17 cellular contexts compared by ENCODE assay signal in the genomic region with DNA sequence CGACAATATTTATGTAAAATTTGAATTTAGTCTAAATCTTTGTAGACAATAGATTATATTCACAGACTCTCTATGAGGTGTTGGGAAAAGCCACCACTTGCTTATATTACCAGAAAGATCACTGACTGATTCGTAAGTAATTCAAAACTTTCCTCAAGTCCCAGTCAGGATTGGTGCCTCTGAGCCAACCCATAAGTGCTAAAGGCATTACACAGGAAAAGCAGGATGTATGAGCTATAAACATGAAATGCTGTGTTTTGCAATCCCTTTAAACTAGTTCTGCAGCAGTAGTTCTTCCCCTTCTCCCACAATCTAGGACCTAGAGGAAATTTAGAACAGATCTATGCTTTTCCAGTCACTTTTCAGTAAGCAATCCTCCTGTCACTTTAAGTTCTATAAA. TPM values are rescaled to one million over a fixed set of nuclear protein-coding genes. Genes with fewer than 3 reads are reported as not detected.
A peak's percentile ranks its signal among the peaks of the same experiment; 100 is the strongest.
DNase-seq lines count a peak whose midpoint lies in the region; ATAC-seq and TF ChIP-seq lines count a peak whose summit lies in the region.
"Had no signal": no experiment of that assay in that cellular context is flagged by ENCODE, and none has a peak within 500 bp of the region (broad histone marks: within the 10 kb centered on the region; RNA-seq: fewer than 3 reads in every experiment).

No MANE protein-coding gene starts in this region.

- no peaks in the 10 kb centered on the region for H3K9me3 Mint-ChIP-seq in natural killer cell
- H3K9me3 Mint-ChIP-seq: activated naive CD8-positive, alpha-beta T cell treated with anti-CD3 and anti-CD28 coated beads, Interleukin-2, amount 10 ng/mL, durations not matched to agents 7 days and 5 days; central memory CD8-positive, alpha-beta T cell; naive thymus-derived CD4-positive, alpha-beta T cell had no signal

- TF ChIP-seq CTCF in choroid plexus epithelial cell (conservative IDR thresholded peaks at IDR 0.05; ENCODE audit: low read depth, low read length) (no peak), natural killer cell (IDR thresholded peaks at IDR 0.05) (no peak)

- H3K4me1 Mint-ChIP-seq in natural killer cell: no peaks in the 10 kb centered on the region
- H3K4me1 Mint-ChIP-seq: activated CD8-positive, alpha-beta memory T cell treated with anti-CD3 and anti-CD28 coated beads, Interleukin-2, amount 10 ng/mL, durations not matched to agents 7 days and 5 days had no signal

- H3K27me3 Mint-ChIP-seq in natural killer cell (ENCODE audit: low read depth in 2 of 2): no peaks in the 10 kb centered on the region
- H3K27me3 Mint-ChIP-seq: activated CD8-positive, alpha-beta memory T cell treated with anti-CD3 and anti-CD28 coated beads, Interleukin-2, amount 10 ng/mL, durations not matched to agents 7 days and 5 days; activated naive CD8-positive, alpha-beta T cell treated with anti-CD3 and anti-CD28 coated beads, Interleukin-2, amount 10 ng/mL, durations not matched to agents 7 days and 5 days; central memory CD8-positive, alpha-beta T cell; naive thymus-derived CD4-positive, alpha-beta T cell had no signal

- H3K36me3 Mint-ChIP-seq in natural killer cell: no peaks in the 10 kb centered on the region

- H3K4me3 Mint-ChIP-seq in natural killer cell: no peak overlapping the region
- H3K4me3 Mint-ChIP-seq: activated CD8-positive, alpha-beta memory T cell treated with anti-CD3 and anti-CD28 coated beads, Interleukin-2, amount 10 ng/mL, durations not matched to agents 7 days and 5 days; activated naive CD8-positive, alpha-beta T cell treated with anti-CD3 and anti-CD28 coated beads, Interleukin-2, amount 10 ng/mL, durations not matched to agents 7 days and 5 days; central memory CD8-positive, alpha-beta T cell; naive thymus-derived CD4-positive, alpha-beta T cell had no signal

- DNase-seq in NOMO-1 treated with DMSO at 0.1 percent for 48 hours (lab: John Stamatoyannopoulos, UW; ENCODE audit: unreplicated experiment) (peak; percentile 20), NOMO-1 treated with dmso at 0.1 percent for 144 hours (lab: John Stamatoyannopoulos, UW; ENCODE audit: unreplicated experiment) (no peak), HCEC 1CT (peak; percentile 85), choroid plexus epithelial cell (ENCODE audit: low read depth) (peak; percentile 64), non-pigmented ciliary epithelial cell (ENCODE audit: low read depth) (peak; percentile 45), natural killer cell (no peak)
- DNase-seq: activated CD8-positive, alpha-beta memory T cell treated with anti-CD3 and anti-CD28 coated beads, Interleukin-2, amount 10 ng/mL, durations not matched to agents 7 days and 5 days; activated naive CD8-positive, alpha-beta T cell treated with anti-CD3 and anti-CD28 coated beads, Interleukin-2, amount 10 ng/mL, durations not matched to agents 7 days and 5 days; left ventricle myocardium superior; naive thymus-derived CD4-positive, alpha-beta T cell; NCI-H1048; SK-N-SH; stimulated activated CD4-positive, alpha-beta T cell treated with anti-CD3 and anti-CD28 coated beads, Interleukin-2, amount 100 ng/mL, for 24 hours; upper lobe of left lung had no signal

- intact Hi-C loops in natural killer cell (cut with micrococcal nuclease): no loop called here

- no peak overlapping the region for H3K4me3 ChIP-seq in choroid plexus epithelial cell (ENCODE audit: low read depth, low read length)
- H3K4me3 ChIP-seq: upper lobe of left lung had no signal

- H3K27ac Mint-ChIP-seq in natural killer cell: no peak overlapping the region
- H3K27ac Mint-ChIP-seq: activated CD8-positive, alpha-beta memory T cell treated with anti-CD3 and anti-CD28 coated beads, Interleukin-2, amount 10 ng/mL, durations not matched to agents 7 days and 5 days; activated naive CD8-positive, alpha-beta T cell treated with anti-CD3 and anti-CD28 coated beads, Interleukin-2, amount 10 ng/mL, durations not matched to agents 7 days and 5 days had no signal

- ATAC-seq in HG02763 (IDR thresholded peaks at IDR 0.05; ENCODE audit: unreplicated experiment) (no peak), GM18858 (IDR thresholded peaks at IDR 0.05; ENCODE audit: unreplicated experiment) (no peak), natural killer cell (no peak)
- ATAC-seq: activated CD8-positive, alpha-beta memory T cell treated with anti-CD3 and anti-CD28 coated beads, Interleukin-2, amount 10 ng/mL, durations not matched to agents 7 days and 5 days; left ventricle myocardium superior; naive thymus-derived CD4-positive, alpha-beta T cell had no signal

RNA-seq across cellular contexts. Expression of gene SHLD3, which starts 48.0 kb away (rescaled TPM):
- total RNA-seq in natural killer cell: 10 to 100 TPM; 11.0 to 16.7 (median 12.7) TPM

RNA-seq across cellular contexts. Expression of gene TRAPPC13, which starts 48.0 kb away (rescaled TPM):
- total RNA-seq in natural killer cell: 10 to 100 TPM; 20.9 to 27.5 (median 25.6) TPM

RNA-seq across cellular contexts. Expression of gene TRIM23, which starts 48.7 kb away (rescaled TPM):
- 10 to 100 TPM; 13.4 to 23.3 (median 18.8) TPM for total RNA-seq in natural killer cell

RNA-seq across cellular contexts. Expression of gene SGTB, which starts 49.1 kb away (rescaled TPM):
- 10 to 100 TPM in 2 of 3 donors, 1 to 10 TPM in 1; 6.9 to 12.0 (median 10.0) TPM for total RNA-seq in natural killer cell

RNA-seq across cellular contexts. Expression of gene NLN, which starts 49.2 kb away (rescaled TPM):
- total RNA-seq in natural killer cell: 1 to 10 TPM in 2 of 3 donors, under 1 TPM in 1; 0.86 to 2.0 (median 1.3) TPM

Comparison
In these comparisons a context has a peak if more than half of its experiments do, and no peak if none do; other contexts are left out.
1. DNase-seq: peak in NOMO-1 treated with DMSO at 0.1 percent for 48 hours (single experiment), HCEC 1CT (single experiment), choroid plexus epithelial cell (single experiment) and non-pigmented ciliary epithelial cell (single experiment); none in NOMO-1 treated with dmso at 0.1 percent for 144 hours (single experiment) and natural killer cell (single experiment).